In the genomic region with DNA sequence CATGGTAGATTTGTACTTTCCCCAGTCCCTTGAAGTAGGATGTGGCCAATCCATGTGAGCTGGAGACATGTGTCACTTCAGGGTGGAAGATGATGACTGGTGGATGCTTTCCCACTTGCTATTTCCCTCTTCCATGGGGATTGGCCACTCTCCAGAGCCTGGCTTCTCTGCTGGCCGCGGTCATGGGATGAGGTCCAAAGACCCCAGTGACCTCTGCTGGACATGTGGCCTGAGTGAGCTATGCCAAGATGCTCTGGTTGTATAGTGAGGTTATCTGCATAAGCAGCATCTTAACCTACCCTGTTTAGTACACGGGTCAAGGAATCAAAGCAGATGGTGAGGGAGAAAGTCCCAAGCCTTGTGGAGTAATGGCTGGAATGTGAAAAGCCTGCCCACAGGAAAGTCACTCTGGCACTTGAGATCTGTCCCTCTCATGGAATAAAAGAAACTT, we compare ENCODE assay signal across 12 cellular contexts. TPM values are rescaled to one million over a fixed set of nuclear protein-coding genes. Genes with fewer than 3 reads are reported as not detected.
A peak's percentile ranks its signal among the peaks of the same experiment; 100 is the strongest.
DNase-seq lines count a peak whose midpoint lies in the region; ATAC-seq and TF ChIP-seq lines count a peak whose summit lies in the region.
"Had no signal": no experiment of that assay in that cellular context is flagged by ENCODE, and none has a peak within 500 bp of the region (broad histone marks: within the 10 kb centered on the region; RNA-seq: fewer than 3 reads in every experiment).

No MANE protein-coding gene starts in this region.

- peaks cover 0 to 24% of the 10 kb centered on the region in 2 donors for H3K36me3 ChIP-seq in adrenal gland (replicated peaks in 1 of 2)
- H3K36me3 ChIP-seq in prostate gland, result no peaks in the 10 kb centered on the region

- TF ChIP-seq CTCF in adrenal gland (IDR thresholded peaks at IDR 0.05), result no peak
- no peak for TF ChIP-seq CTCF in foreskin fibroblast (IDR thresholded peaks at IDR 0.05; ENCODE audit: low read depth, low read length)
- TF ChIP-seq CTCF in prostate gland (IDR thresholded peaks at IDR 0.05), result no peak

- intact Hi-C loops in adrenal gland (cut with DNase I) (no loop called here), prostate gland (cut with DNase I) (no loop called here)

- TF ChIP-seq POLR2A in adrenal gland (IDR thresholded peaks at IDR 0.05), result no peak
- no peak for TF ChIP-seq POLR2A in prostate gland (IDR thresholded peaks at IDR 0.05)

- H3K4me3 ChIP-seq in adrenal gland, result no peak overlapping the region
- no peak overlapping the region for H3K4me3 ChIP-seq in foreskin fibroblast (ENCODE audit: low read depth in 1 of 2, low read length in 2 of 2)
- H3K4me3 ChIP-seq in prostate gland, result no peak overlapping the region

- H3K27ac ChIP-seq in adrenal gland, result peak overlapping the region; percentile 79 to 89 (median 87)
- H3K27ac ChIP-seq in prostate gland, result peak overlapping the region; percentile 53 to 57

- WGBS in adrenal gland, 4 donors, result 8 to 50% (median 22%) methylated on average over 1 to 3 of the region's 3 CpGs
- WGBS in prostate gland, result 71% methylated on average over 3 of the region's 3 CpGs

- no peaks in the 10 kb centered on the region for H3K27me3 ChIP-seq in adrenal gland
- H3K27me3 ChIP-seq in prostate gland (replicated peaks; ENCODE audit: insufficient read depth), result no peaks in the 10 kb centered on the region

- H3K4me1 ChIP-seq in adrenal gland (replicated peaks in 1 of 2) (peaks cover 18 to 70% of the 10 kb centered on the region in 2 donors), prostate gland (replicated peaks) (peaks cover 5% of the 10 kb centered on the region)

- ATAC-seq in GM21515 (IDR thresholded peaks at IDR 0.05; ENCODE audit: unreplicated experiment) (no peak), HG02759 (IDR thresholded peaks at IDR 0.05; ENCODE audit: unreplicated experiment) (no peak)

- H3K9me3 ChIP-seq in adrenal gland (replicated peaks in 1 of 3), result no peaks in the 10 kb centered on the region
- H3K9me3 ChIP-seq in prostate gland, result no peaks in the 10 kb centered on the region

- DNase-seq in EH (ENCODE audit: low read depth) (peak; percentile 56), adrenal gland (peak in 6 of 7 donors; percentile 54 to 68 (median 62)), foreskin fibroblast (peak; percentile 56 to 64), prostate gland (ENCODE audit: low spot score) (no peak), NCI-H1930 (lab: John Stamatoyannopoulos, UW) (no peak)
- no peak for DNase-seq in activated CD4-positive, alpha-beta T cell treated with anti-CD3 and anti-CD28 coated beads for 4 hours
- DNase-seq: activated naive CD4-positive, alpha-beta T cell treated with anti-CD3 and anti-CD28 coated beads, Interleukin-2, amount 50 U/mL, for 16 hours; AML-193; NCI-H1092 treated with DMSO at 0.1 percent for 48 hours; NCI-H510A had no signal

RNA-seq across cellular contexts. Expression of gene SH3PXD2B, which starts 47.1 kb away (rescaled TPM):
- 100 to 1,000 TPM in 1 of 8 donors, 10 to 100 TPM in 7; 41.1 to 111 (median 64.7) TPM for total RNA-seq in adrenal gland
- polyA plus RNA-seq in adrenal gland, result 10 to 100 TPM; 15.2 to 37.9 (median 28.4) TPM
- total RNA-seq in prostate gland, result 10 to 100 TPM; 15.8 to 38.0 TPM

Comparison
In these comparisons a context has a peak if more than half of its experiments do, and no peak if none do; other contexts are left out.
1. DNase-seq: peak in EH (single experiment), adrenal gland (6 of 7) and foreskin fibroblast (2 of 2); none in prostate gland (single experiment), NCI-H1930 (0 of 2) and activated CD4-positive, alpha-beta T cell treated with anti-CD3 and anti-CD28 coated beads for 4 hours (0 of 2).